In the genomic region with DNA sequence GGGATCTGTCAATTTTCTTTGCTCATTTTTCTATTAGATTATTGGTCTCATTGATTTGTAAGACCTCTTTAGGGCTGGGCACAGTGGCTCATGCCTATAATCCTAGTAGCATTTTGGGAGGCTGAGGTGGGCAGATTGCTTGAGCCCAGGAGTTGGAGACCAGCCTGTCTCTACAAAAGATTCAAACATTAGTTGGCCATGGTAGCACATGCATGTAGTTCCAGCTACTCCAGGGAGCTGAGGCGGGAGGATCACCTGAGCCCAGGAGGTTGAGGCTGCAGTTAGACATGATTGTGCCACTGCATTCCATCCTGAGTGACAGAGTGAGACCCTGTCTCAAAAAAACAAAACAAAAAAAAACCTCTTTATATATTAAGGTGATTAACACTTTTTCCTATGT, we compare ENCODE assay signal across 30 cellular contexts. TPM values are rescaled to one million over a fixed set of nuclear protein-coding genes. Genes with fewer than 3 reads are reported as not detected.
DNase-seq lines count a peak whose midpoint lies in the region; ATAC-seq, FAIRE-seq and TF ChIP-seq lines count a peak whose summit lies in the region.
"Had no signal": no experiment of that assay in that cellular context is flagged by ENCODE, and none has a peak within 500 bp of the region (broad histone marks: within the 10 kb centered on the region; RNA-seq: fewer than 3 reads in every experiment).

No MANE protein-coding gene starts in this region.

- peak overlapping the region in 9 of 11 experiments; percentile 63 to 89 (median 81); a peak in 19 of 22 replicates for H3K27ac ChIP-seq in BLaER1 treated with 17β-estradiol and CSF1 and Interleukin-3, amounts not matched to agents 10 nM and 100 nM
- H3K27ac ChIP-seq in Peyer's patch (peak overlapping the region in 3 of 4 donors; percentile 74 to 93 (median 91)), HepG2 (ENCODE audit: extremely low read length, insufficient read depth, low read length) (peak overlapping the region; percentile 98), stomach (peak overlapping the region; percentile 44 to 92 (median 74)), gastrocnemius medialis (no peak overlapping the region)

- in situ Hi-C loops in HepG2 (cut with HindIII; ENCODE audit: extremely low pct_ligation_motif_present, low pct_unique_long_range_greater_than_20kb) (no loop called here), gastrocnemius medialis (cut with MboI; ENCODE audit: low sequenced_read_pairs in 4 of 4) (no loop called here)

- H3K27me3 ChIP-seq in BLaER1 treated with 17β-estradiol and CSF1 and Interleukin-3, amounts not matched to agents 10 nM and 100 nM = peaks cover 0 to 9% (median 3%) of the 10 kb centered on the region in 11 experiments; a peak in 14 of 22 replicates
- H3K27me3 ChIP-seq in Peyer's patch = no peaks in the 10 kb centered on the region
- no peaks in the 10 kb centered on the region for H3K27me3 ChIP-seq in HepG2 (ENCODE audit: control insufficient read depth in 1 of 2, insufficient read depth in 2 of 2, low read length in 2 of 2)
- H3K27me3 ChIP-seq in stomach = no peaks in the 10 kb centered on the region
- H3K27me3 ChIP-seq in gastrocnemius medialis = no peaks in the 10 kb centered on the region
- no peaks in the 10 kb centered on the region for H3K27me3 ChIP-seq in MG63

- TF ChIP-seq CTCF in Peyer's patch (IDR thresholded peaks at IDR 0.05) = no peak
- no peak for TF ChIP-seq CTCF in HepG2 (CRISPR knock-in tag; IDR thresholded peaks at IDR 0.05)
- TF ChIP-seq CTCF in stomach (IDR thresholded peaks at IDR 0.05) = no peak
- TF ChIP-seq CTCF in gastrocnemius medialis (IDR thresholded peaks at IDR 0.05 in 4 of 5, conservative IDR thresholded peaks at IDR 0.05 in 1 of 5) = no peak

- TF ChIP-seq RAD21 in HepG2 (CRISPR knock-in tag; IDR thresholded peaks at IDR 0.05) = no peak

- H3K9me3 ChIP-seq in BLaER1 treated with 17β-estradiol and CSF1 and Interleukin-3, amounts not matched to agents 10 nM and 100 nM (replicated peaks in 1 of 11) = 0 out of 22 replicates have a peak, but pooled peaks cover 0 to 5% (median 0%) of the 10 kb centered on the region in 11 experiments
- H3K9me3 ChIP-seq in Peyer's patch = no peaks in the 10 kb centered on the region
- no peaks in the 10 kb centered on the region for H3K9me3 ChIP-seq in HepG2 (ENCODE audit: low read length)
- H3K9me3 ChIP-seq in stomach = no peaks in the 10 kb centered on the region
- no peaks in the 10 kb centered on the region for H3K9me3 ChIP-seq in gastrocnemius medialis
- no peaks in the 10 kb centered on the region for H3K9me3 ChIP-seq in MG63
- H3K9me3 ChIP-seq: Caco-2, SK-N-SH had no signal

- no peak overlapping the region for H3K4me3 ChIP-seq in BLaER1 treated with 17β-estradiol and CSF1 and Interleukin-3, amounts not matched to agents 10 nM and 100 nM
- H3K4me3 ChIP-seq in Peyer's patch = no peak overlapping the region
- no peak overlapping the region for H3K4me3 ChIP-seq in HepG2 (replicated peaks in 1 of 3; ENCODE audit: insufficient read depth in 1 of 3, low read depth in 2 of 3, low read length in 3 of 3)
- H3K4me3 ChIP-seq in stomach = no peak overlapping the region
- H3K4me3 ChIP-seq in gastrocnemius medialis = no peak overlapping the region
- H3K4me3 ChIP-seq in MG63 = no peak overlapping the region
- H3K4me3 ChIP-seq: GM12878, GM23338 had no signal

- CTCF ChIA-PET in HepG2 (lab: Yijun Ruan, JAX; ENCODE audit: low intra/inter-chr PET ratio, low total read pairs) = no interaction called here

- H3K79me2 ChIP-seq in HepG2 (ENCODE audit: insufficient read depth, low read length) = no peaks in the 10 kb centered on the region

- peak overlapping the region; percentile 49 to 90 (median 77) for H3K4me2 ChIP-seq in BLaER1 treated with 17β-estradiol and CSF1 and Interleukin-3, amounts not matched to agents 10 nM and 100 nM
- peak overlapping the region; percentile 92 for H3K4me2 ChIP-seq in HepG2 (ENCODE audit: low read depth, low read length)
- H3K4me2 ChIP-seq: GM23338, SK-N-SH had no signal

- BruUV-seq in HepG2 (replicated peaks; lab: Mats Ljungman, UMichigan) = no TSS peak

- peak overlapping the region in 9 of 11 experiments; percentile 16 to 71 (median 48); a peak in 13 of 22 replicates for H3K9ac ChIP-seq in BLaER1 treated with 17β-estradiol and CSF1 and Interleukin-3, amounts not matched to agents 10 nM and 100 nM
- H3K9ac ChIP-seq in HepG2 (ENCODE audit: insufficient read depth, low read depth, low read length) = peak overlapping the region; percentile 7; the same call in 1 of the 2 replicates
- H3K9ac ChIP-seq: SK-N-SH had no signal

- intact Hi-C loops in HepG2 (cut with micrococcal nuclease; ENCODE audit: unreplicated experiment) (no loop called here), stomach (cut with DNase I; ENCODE audit: low total_unique reads) (no loop called here), gastrocnemius medialis (cut with DNase I; ENCODE audit: low total_unique reads) (no loop called here)

- ATAC-seq in HepG2 (no peak), gastrocnemius medialis (no peak)
- ATAC-seq: CD8-positive, alpha-beta T cell; GM12878; GM23338 had no signal

- TF ChIP-seq EP300 in HepG2 (IDR thresholded peaks at IDR 0.05; ENCODE audit: low read depth in 2 of 2, low read length in 2 of 2) = no peak
- no peak for TF ChIP-seq EP300 in HepG2 (CRISPR knock-in tag; IDR thresholded peaks at IDR 0.05; ENCODE audit: borderline replicate concordance)
- TF ChIP-seq EP300 in stomach (IDR thresholded peaks at IDR 0.05) = no peak

- no peak for FAIRE-seq in HepG2 (lab: Jason Lieb, UNC)
- FAIRE-seq: GM12878, HTR-8/SVneo, RCC 7860 had no signal

- peaks cover 25 to 73% (median 62%) of the 10 kb centered on the region in 10 experiments for H3K4me1 ChIP-seq in BLaER1 treated with 17β-estradiol and CSF1 and Interleukin-3, amounts not matched to agents 10 nM and 100 nM
- peaks cover 0 to 40% (median 4%) of the 10 kb centered on the region in 4 donors for H3K4me1 ChIP-seq in Peyer's patch
- peaks cover 87% of the 10 kb centered on the region for H3K4me1 ChIP-seq in HepG2 (ENCODE audit: insufficient read depth, low read length)
- H3K4me1 ChIP-seq in stomach = peaks cover 9 to 38% (median 24%) of the 10 kb centered on the region in 4 donors
- no peaks in the 10 kb centered on the region for H3K4me1 ChIP-seq in gastrocnemius medialis

- no peaks in the 10 kb centered on the region for H4K20me1 ChIP-seq in BLaER1 treated with 17β-estradiol and CSF1 and Interleukin-3, amounts not matched to agents 10 nM and 100 nM
- no peaks in the 10 kb centered on the region for H4K20me1 ChIP-seq in HepG2 (ENCODE audit: insufficient read depth, low read length)

- H3K36me3 ChIP-seq in BLaER1 treated with 17β-estradiol and CSF1 and Interleukin-3, amounts not matched to agents 10 nM and 100 nM = no peaks in the 10 kb centered on the region
- H3K36me3 ChIP-seq in Peyer's patch (no peaks in the 10 kb centered on the region), HepG2 (replicated peaks in 1 of 2; ENCODE audit: control insufficient read depth in 1 of 2, insufficient read depth in 2 of 2, low read length in 2 of 2) (no peaks in the 10 kb centered on the region), stomach (no peaks in the 10 kb centered on the region), gastrocnemius medialis (no peaks in the 10 kb centered on the region), MG63 (no peaks in the 10 kb centered on the region)

- DNase-seq in Peyer's patch (no peak), HepG2 (ENCODE audit: low spot score) (no peak), stomach (no peak), SHP77 (lab: John Stamatoyannopoulos, UW) (no peak), gastrocnemius medialis (no peak), MG63 (no peak)
- DNase-seq: Caco-2; CD8-positive, alpha-beta T cell; DMS79; EL; GDM1; H9; HFFc6; KBM-7; NCI-H1694; NCI-H2029 treated with DMSO at 0.1 percent for 48 hours; NCI-H2227 treated with DMSO at 0.1 percent for 48 hours; NCI-H69; SK-N-SH had no signal

- TF ChIP-seq POLR2A in Peyer's patch (IDR thresholded peaks at IDR 0.05) (no peak), HepG2 (IDR thresholded peaks at IDR 0.05; ENCODE audit: insufficient read depth in 1 of 2, low read depth in 2 of 2, low read length in 2 of 2) (no peak), stomach (IDR thresholded peaks at IDR 0.05) (no peak), gastrocnemius medialis (IDR thresholded peaks at IDR 0.05) (no peak)

- WGBS in HepG2 (ENCODE audit: low lambda C conversion rate) = 15% methylated on average over 1 of the region's 1 CpG
- 80 to 100% (median 100%) methylated on average over 1 of the region's 1 CpG for WGBS in stomach, 5 donors

- no peak overlapping the region for H2AFZ ChIP-seq in HepG2 (ENCODE audit: low read length)
- H2AFZ ChIP-seq: GM23338 had no signal

- POLR2A ChIA-PET in HepG2 (lab: Yijun Ruan, JAX) = interaction anchor here (0.5 to 4.8 kb wide), 9 partner anchors 14 to 191 kb away, joined by 3 to 43 read pairs (median 3); a partner anchor contains a TSS

RNA-seq across cellular contexts. Expression of a gene that starts 6.4 kb away (rescaled TPM):
- total RNA-seq in Peyer's patch = 100 to 1,000 TPM in 2 of 4 donors, 10 to 100 TPM in 2; 14.9 to 200 (median 95.3) TPM
- total RNA-seq in HepG2 (2016; rRNA removed; fragmentation: Illumina TruSeq; extraction: Trizol) = 8.9 and 18.2 TPM in 2 replicates
- 2.9 and 3.0 TPM in 2 replicates for total RNA-seq in HepG2 (2016; cell fraction: cytosol; rRNA removed; fragmentation: Illumina TruSeq; extraction: Trizol; ENCODE audit: low read depth)
- total RNA-seq in HepG2 (2016; cell fraction: insoluble cytoplasmic fraction; rRNA removed; fragmentation: Illumina TruSeq; extraction: Trizol) = 8.5 and 16.1 TPM in 2 replicates
- total RNA-seq in HepG2 (2016; cell fraction: membrane; rRNA removed; fragmentation: Illumina TruSeq; extraction: Trizol) = 6.2 and 8.3 TPM in 2 replicates
- total RNA-seq in HepG2 (2016; cell fraction: nucleus; rRNA removed; fragmentation: Illumina TruSeq; extraction: Trizol) = 14.0 and 18.5 TPM in 2 replicates
- polyA plus RNA-seq in HepG2 (2011; rRNA removed) = 25.7 and 34.5 TPM in 2 replicates
- 18.4 and 21.6 TPM in 2 replicates for polyA plus RNA-seq in HepG2 (2011; cell fraction: cytosol; rRNA removed)
- 60.0 and 62.0 TPM in 2 replicates for polyA plus RNA-seq in HepG2 (2011; cell fraction: nucleus; rRNA removed)
- 12.5 and 16.7 TPM in 2 replicates for polyA plus RNA-seq in HepG2 (2012)
- polyA plus RNA-seq in HepG2 (2016; cell fraction: cytosol; fragmentation: Illumina TruSeq; extraction: Trizol; ENCODE audit: low read depth) = 2.1 and 2.2 TPM in 2 replicates
- 11.5 and 14.1 TPM in 2 replicates for polyA plus RNA-seq in HepG2 (2016; cell fraction: insoluble cytoplasmic fraction; fragmentation: Illumina TruSeq; extraction: Trizol; ENCODE audit: low read depth)
- 4.6 and 5.0 TPM in 2 replicates for polyA plus RNA-seq in HepG2 (2016; cell fraction: membrane; fragmentation: Illumina TruSeq; extraction: Trizol; ENCODE audit: low read depth)
- 52.3 and 58.0 TPM in 2 replicates for polyA plus RNA-seq in HepG2 (2016; cell fraction: nucleus; fragmentation: Illumina TruSeq; extraction: Trizol; ENCODE audit: insufficient read depth, low read depth)
- polyA minus RNA-seq in HepG2 (2011; rRNA and poly(A)+ RNA removed; ENCODE audit: low replicate concordance) = 10.1 and 31.5 TPM in 2 replicates
- polyA minus RNA-seq in HepG2 (2011; cell fraction: cytosol; rRNA and poly(A)+ RNA removed) = 14.4 and 20.5 TPM in 2 replicates
- polyA minus RNA-seq in HepG2 (2011; cell fraction: nucleus; rRNA and poly(A)+ RNA removed) = 29.1 and 42.4 TPM in 2 replicates
- 100 to 1,000 TPM in 1 of 5 donors, 10 to 100 TPM in 3, 1 to 10 TPM in 1; 5.3 to 264 (median 48.7) TPM for total RNA-seq in stomach
- polyA plus RNA-seq in stomach = 10 to 100 TPM in 1 of 3 donors, 1 to 10 TPM in 2; 7.5 to 12.8 (median 9.6) TPM
- total RNA-seq in gastrocnemius medialis = 1 to 10 TPM in 3 of 4 donors, under 1 TPM in 1; 0.61 to 6.0 (median 2.0) TPM
- 8.6 and 16.4 TPM in 2 replicates for total RNA-seq in MG63 (2014; rRNA removed; shearing (Covaris generic); ENCODE audit: low replicate concordance)

RNA-seq across cellular contexts. Expression of a gene that starts 23.8 kb away (rescaled TPM):
- 100 to 1,000 TPM in 2 of 4 donors, 10 to 100 TPM in 2; 13.2 to 128 (median 97.5) TPM for total RNA-seq in Peyer's patch
- total RNA-seq in HepG2 (2016; rRNA removed; fragmentation: Illumina TruSeq; extraction: Trizol) = 1.9 and 2.0 TPM in 2 replicates
- total RNA-seq in HepG2 (2016; cell fraction: cytosol; rRNA removed; fragmentation: Illumina TruSeq; extraction: Trizol; ENCODE audit: low read depth) = 0.35 and 0.40 TPM in 2 replicates
- 2.0 and 2.2 TPM in 2 replicates for total RNA-seq in HepG2 (2016; cell fraction: insoluble cytoplasmic fraction; rRNA removed; fragmentation: Illumina TruSeq; extraction: Trizol)
- total RNA-seq in HepG2 (2016; cell fraction: membrane; rRNA removed; fragmentation: Illumina TruSeq; extraction: Trizol) = 1.4 and 1.6 TPM in 2 replicates
- 1.1 and 1.6 TPM in 2 replicates for total RNA-seq in HepG2 (2016; cell fraction: nucleus; rRNA removed; fragmentation: Illumina TruSeq; extraction: Trizol)
- 0.82 and 0.95 TPM in 2 replicates for polyA plus RNA-seq in HepG2 (2011; rRNA removed)
- 0.88 and 1.0 TPM in 2 replicates for polyA plus RNA-seq in HepG2 (2011; cell fraction: cytosol; rRNA removed)
- 0.57 and 0.77 TPM in 2 replicates for polyA plus RNA-seq in HepG2 (2011; cell fraction: nucleus; rRNA removed)
- 0.73 and 0.79 TPM in 2 replicates for polyA plus RNA-seq in HepG2 (2012)
- polyA plus RNA-seq in HepG2 (2016; cell fraction: cytosol; fragmentation: Illumina TruSeq; extraction: Trizol; ENCODE audit: low read depth) = 0.28 and 0.41 TPM in 2 replicates
- polyA plus RNA-seq in HepG2 (2016; cell fraction: insoluble cytoplasmic fraction; fragmentation: Illumina TruSeq; extraction: Trizol; ENCODE audit: low read depth) = 2.7 and 2.9 TPM in 2 replicates
- 1.2 and 1.3 TPM in 2 replicates for polyA plus RNA-seq in HepG2 (2016; cell fraction: membrane; fragmentation: Illumina TruSeq; extraction: Trizol; ENCODE audit: low read depth)
- polyA plus RNA-seq in HepG2 (2016; cell fraction: nucleus; fragmentation: Illumina TruSeq; extraction: Trizol; ENCODE audit: insufficient read depth, low read depth) = 1.7 and 1.8 TPM in 2 replicates
- polyA minus RNA-seq in HepG2 (2011; rRNA and poly(A)+ RNA removed; ENCODE audit: low replicate concordance) = 2.2 TPM in 1 of 2 replicates, not detected in the other
- polyA minus RNA-seq in HepG2 (2011; cell fraction: cytosol; rRNA and poly(A)+ RNA removed) = 0.49 and 1.1 TPM in 2 replicates
- 0.62 and 0.64 TPM in 2 replicates for polyA minus RNA-seq in HepG2 (2011; cell fraction: nucleus; rRNA and poly(A)+ RNA removed)
- total RNA-seq in stomach = 10 to 100 TPM in 2 of 5 donors, 1 to 10 TPM in 2, not detected in 1; 6.8 to 91.8 (median 13.2) TPM
- 1 to 10 TPM; 2.4 to 5.7 (median 5.2) TPM for polyA plus RNA-seq in stomach
- total RNA-seq in gastrocnemius medialis = under 1 TPM in 1 of 4 donors, not detected in 3; 0.27 TPM
- total RNA-seq in MG63 (2014; rRNA removed; shearing (Covaris generic); ENCODE audit: low replicate concordance) = not detected in 2 replicates
- total RNA-seq: A172; CD8-positive, alpha-beta T cell; HFFc6; LHCN-M2; MCF 10A; NCI-H460; OCI-LY7 had no signal
- polyA plus RNA-seq: BJ had no signal

RNA-seq across cellular contexts. Expression of a gene that starts 29.4 kb away (rescaled TPM):
- under 1 TPM in 1 of 4 donors, not detected in 3; 0.66 TPM for total RNA-seq in Peyer's patch
- total RNA-seq in HepG2 (2016; rRNA removed; fragmentation: Illumina TruSeq; extraction: Trizol) = 0.07 and 0.38 TPM in 2 replicates
- total RNA-seq in HepG2 (2016; cell fraction: cytosol; rRNA removed; fragmentation: Illumina TruSeq; extraction: Trizol; ENCODE audit: low read depth) = 0.20 and 0.71 TPM in 2 replicates
- 0.15 and 0.49 TPM in 2 replicates for total RNA-seq in HepG2 (2016; cell fraction: insoluble cytoplasmic fraction; rRNA removed; fragmentation: Illumina TruSeq; extraction: Trizol)
- 0.46 and 0.55 TPM in 2 replicates for total RNA-seq in HepG2 (2016; cell fraction: membrane; rRNA removed; fragmentation: Illumina TruSeq; extraction: Trizol)
- 0.60 and 0.65 TPM in 2 replicates for total RNA-seq in HepG2 (2016; cell fraction: nucleus; rRNA removed; fragmentation: Illumina TruSeq; extraction: Trizol)
- 0.33 and 0.50 TPM in 2 replicates for polyA plus RNA-seq in HepG2 (2011; rRNA removed)
- 0.09 and 0.24 TPM in 2 replicates for polyA plus RNA-seq in HepG2 (2011; cell fraction: cytosol; rRNA removed)
- 0.51 and 0.68 TPM in 2 replicates for polyA plus RNA-seq in HepG2 (2011; cell fraction: nucleus; rRNA removed)
- 0.16 and 0.20 TPM in 2 replicates for polyA plus RNA-seq in HepG2 (2012)
- polyA plus RNA-seq in HepG2 (2016; cell fraction: cytosol; fragmentation: Illumina TruSeq; extraction: Trizol; ENCODE audit: low read depth) = 0.07 and 0.37 TPM in 2 replicates
- 0.21 and 0.23 TPM in 2 replicates for polyA plus RNA-seq in HepG2 (2016; cell fraction: insoluble cytoplasmic fraction; fragmentation: Illumina TruSeq; extraction: Trizol; ENCODE audit: low read depth)
- 0.21 and 0.26 TPM in 2 replicates for polyA plus RNA-seq in HepG2 (2016; cell fraction: membrane; fragmentation: Illumina TruSeq; extraction: Trizol; ENCODE audit: low read depth)
- polyA plus RNA-seq in HepG2 (2016; cell fraction: nucleus; fragmentation: Illumina TruSeq; extraction: Trizol; ENCODE audit: insufficient read depth, low read depth) = 0.92 and 1.0 TPM in 2 replicates
- polyA minus RNA-seq in HepG2 (2011; rRNA and poly(A)+ RNA removed; ENCODE audit: low replicate concordance) = 0.21 and 0.84 TPM in 2 replicates
- not detected in 2 replicates for polyA minus RNA-seq in HepG2 (2011; cell fraction: cytosol; rRNA and poly(A)+ RNA removed)
- polyA minus RNA-seq in HepG2 (2011; cell fraction: nucleus; rRNA and poly(A)+ RNA removed) = 0.64 and 2.0 TPM in 2 replicates
- total RNA-seq in stomach = 1 to 10 TPM in 2 of 5 donors, not detected in 3; 1.2 to 4.4 TPM
- 1 to 10 TPM in 1 of 3 donors, under 1 TPM in 1, not detected in 1; 0.25 to 1.1 TPM for polyA plus RNA-seq in stomach
- 1 to 10 TPM in 1 of 4 donors, under 1 TPM in 2, not detected in 1; 0.13 to 2.5 (median 0.46) TPM for total RNA-seq in gastrocnemius medialis
- 0.15 TPM in 1 of 2 replicates, not detected in the other for total RNA-seq in MG63 (2014; rRNA removed; shearing (Covaris generic); ENCODE audit: low replicate concordance)
- total RNA-seq: LHCN-M2 had no signal

RNA-seq across cellular contexts. Expression of a gene that starts 29.6 kb away (rescaled TPM):
- total RNA-seq in Peyer's patch (100 to 1,000 TPM in 3 of 4 donors, 10 to 100 TPM in 1; 71.8 to 366 (median 196) TPM), HepG2 (2016; rRNA removed; fragmentation: Illumina TruSeq; extraction: Trizol) (575 and 610 TPM in 2 replicates), stomach (100 to 1,000 TPM in 2 of 5 donors, 10 to 100 TPM in 3; 66.5 to 173 (median 83.4) TPM), gastrocnemius medialis (100 to 1,000 TPM; 273 to 566 (median 326) TPM)
- 434 and 616 TPM in 2 replicates for total RNA-seq in HepG2 (2016; cell fraction: cytosol; rRNA removed; fragmentation: Illumina TruSeq; extraction: Trizol; ENCODE audit: low read depth)
- 541 and 719 TPM in 2 replicates for total RNA-seq in HepG2 (2016; cell fraction: insoluble cytoplasmic fraction; rRNA removed; fragmentation: Illumina TruSeq; extraction: Trizol)
- 520 and 710 TPM in 2 replicates for total RNA-seq in HepG2 (2016; cell fraction: membrane; rRNA removed; fragmentation: Illumina TruSeq; extraction: Trizol)
- 214 and 220 TPM in 2 replicates for total RNA-seq in HepG2 (2016; cell fraction: nucleus; rRNA removed; fragmentation: Illumina TruSeq; extraction: Trizol)
- polyA plus RNA-seq in HepG2 (2011; rRNA removed) (237 and 257 TPM in 2 replicates), stomach (100 to 1,000 TPM; 470 to 603 (median 499) TPM)
- 173 and 215 TPM in 2 replicates for polyA plus RNA-seq in HepG2 (2011; cell fraction: cytosol; rRNA removed)
- 111 and 145 TPM in 2 replicates for polyA plus RNA-seq in HepG2 (2011; cell fraction: nucleus; rRNA removed)
- polyA plus RNA-seq in HepG2 (2012) = 221 and 310 TPM in 2 replicates
- polyA plus RNA-seq in HepG2 (2016; cell fraction: cytosol; fragmentation: Illumina TruSeq; extraction: Trizol; ENCODE audit: low read depth) = 298 and 464 TPM in 2 replicates
- 393 and 430 TPM in 2 replicates for polyA plus RNA-seq in HepG2 (2016; cell fraction: insoluble cytoplasmic fraction; fragmentation: Illumina TruSeq; extraction: Trizol; ENCODE audit: low read depth)
- 329 and 431 TPM in 2 replicates for polyA plus RNA-seq in HepG2 (2016; cell fraction: membrane; fragmentation: Illumina TruSeq; extraction: Trizol; ENCODE audit: low read depth)
- polyA plus RNA-seq in HepG2 (2016; cell fraction: nucleus; fragmentation: Illumina TruSeq; extraction: Trizol; ENCODE audit: insufficient read depth, low read depth) = 240 and 275 TPM in 2 replicates
- 39.6 and 61.4 TPM in 2 replicates for polyA minus RNA-seq in HepG2 (2011; rRNA and poly(A)+ RNA removed; ENCODE audit: low replicate concordance)
- 26.8 and 32.8 TPM in 2 replicates for polyA minus RNA-seq in HepG2 (2011; cell fraction: cytosol; rRNA and poly(A)+ RNA removed)
- polyA minus RNA-seq in HepG2 (2011; cell fraction: nucleus; rRNA and poly(A)+ RNA removed) = 52.9 and 60.8 TPM in 2 replicates
- total RNA-seq in MG63 (2014; rRNA removed; shearing (Covaris generic); ENCODE audit: low replicate concordance) = 388 and 1,689 TPM in 2 replicates

RNA-seq across cellular contexts. Expression of a gene that starts 36.6 kb away (rescaled TPM):
- total RNA-seq in Peyer's patch (10 to 100 TPM in 2 of 4 donors, 1 to 10 TPM in 1, not detected in 1; 7.2 to 29.9 (median 20.1) TPM), HepG2 (2016; rRNA removed; fragmentation: Illumina TruSeq; extraction: Trizol) (19.8 and 23.9 TPM in 2 replicates), stomach (1 to 10 TPM in 2 of 5 donors, under 1 TPM in 1, not detected in 2; 0.92 to 2.3 (median 1.3) TPM), gastrocnemius medialis (1 to 10 TPM in 2 of 4 donors, under 1 TPM in 2; 0.52 to 3.3 (median 0.88) TPM)
- 31.9 and 33.8 TPM in 2 replicates for total RNA-seq in HepG2 (2016; cell fraction: cytosol; rRNA removed; fragmentation: Illumina TruSeq; extraction: Trizol; ENCODE audit: low read depth)
- total RNA-seq in HepG2 (2016; cell fraction: insoluble cytoplasmic fraction; rRNA removed; fragmentation: Illumina TruSeq; extraction: Trizol) = 21.4 and 22.6 TPM in 2 replicates
- total RNA-seq in HepG2 (2016; cell fraction: membrane; rRNA removed; fragmentation: Illumina TruSeq; extraction: Trizol) = 22.4 and 23.2 TPM in 2 replicates
- 17.3 and 21.3 TPM in 2 replicates for total RNA-seq in HepG2 (2016; cell fraction: nucleus; rRNA removed; fragmentation: Illumina TruSeq; extraction: Trizol)
- polyA plus RNA-seq in HepG2 (2011; rRNA removed) (51.9 and 70.9 TPM in 2 replicates), stomach (1 to 10 TPM; 1.4 to 2.2 (median 1.4) TPM)
- 18.2 and 34.0 TPM in 2 replicates for polyA plus RNA-seq in HepG2 (2011; cell fraction: cytosol; rRNA removed)
- polyA plus RNA-seq in HepG2 (2011; cell fraction: nucleus; rRNA removed) = 19.5 and 30.9 TPM in 2 replicates
- 83.9 and 193 TPM in 2 replicates for polyA plus RNA-seq in HepG2 (2012)
- polyA plus RNA-seq in HepG2 (2016; cell fraction: cytosol; fragmentation: Illumina TruSeq; extraction: Trizol; ENCODE audit: low read depth) = 9.5 and 10.5 TPM in 2 replicates
- polyA plus RNA-seq in HepG2 (2016; cell fraction: insoluble cytoplasmic fraction; fragmentation: Illumina TruSeq; extraction: Trizol; ENCODE audit: low read depth) = 12.1 and 12.5 TPM in 2 replicates
- 7.0 and 11.1 TPM in 2 replicates for polyA plus RNA-seq in HepG2 (2016; cell fraction: membrane; fragmentation: Illumina TruSeq; extraction: Trizol; ENCODE audit: low read depth)
- polyA plus RNA-seq in HepG2 (2016; cell fraction: nucleus; fragmentation: Illumina TruSeq; extraction: Trizol; ENCODE audit: insufficient read depth, low read depth) = 19.5 and 23.5 TPM in 2 replicates
- 3.2 and 62.6 TPM in 2 replicates for polyA minus RNA-seq in HepG2 (2011; rRNA and poly(A)+ RNA removed; ENCODE audit: low replicate concordance)
- 68.1 and 102 TPM in 2 replicates for polyA minus RNA-seq in HepG2 (2011; cell fraction: cytosol; rRNA and poly(A)+ RNA removed)
- 42.6 and 69.6 TPM in 2 replicates for polyA minus RNA-seq in HepG2 (2011; cell fraction: nucleus; rRNA and poly(A)+ RNA removed)
- 1.4 TPM in 1 of 2 replicates, not detected in the other for total RNA-seq in MG63 (2014; rRNA removed; shearing (Covaris generic); ENCODE audit: low replicate concordance)

Comparison
In these comparisons a context has a peak if more than half of its experiments do, and no peak if none do; other contexts are left out.
1. H3K27ac ChIP-seq: peak in BLaER1 treated with 17β-estradiol and CSF1 and Interleukin-3, amounts not matched to agents 10 nM and 100 nM (9 of 11), Peyer's patch (3 of 4), HepG2 (single experiment) and stomach (5 of 5); none in gastrocnemius medialis (0 of 4).